ENCODE assay signal across 8 cellular contexts in genomic region chr4:110287130-110287529, GRCh38.
DNase-seq lines count a peak whose midpoint lies in the region; ATAC-seq and TF ChIP-seq lines count a peak whose summit lies in the region.

No MANE protein-coding gene starts in this region.

- intact Hi-C loops in upper lobe of right lung (cut with DNase I): no loop called here
- intact Hi-C loops in head of caudate nucleus (cut with DNase I): no loop called here

- H3K27ac ChIP-seq in hepatocyte (no peak overlapping the region), upper lobe of right lung (no peak overlapping the region)

- DNase-seq in GM04503 (ENCODE audit: low read depth) (peak; percentile 61), astrocyte of the hippocampus (ENCODE audit: low read depth, low spot score) (peak; percentile 88), hepatocyte (ENCODE audit: low spot score) (no peak), occipital lobe (lab: John Stamatoyannopoulos, UW) (no peak), upper lobe of right lung (no peak), head of caudate nucleus (no peak)

- H2AFZ ChIP-seq in hepatocyte: no peak overlapping the region

- 59% methylated on average over 2 of the region's 2 CpGs for WGBS in hepatocyte (ENCODE audit: low lambda C conversion rate, missing lambda C conversion rate)

- no peaks in the 10 kb centered on the region for H3K79me2 ChIP-seq in hepatocyte

- no peaks in the 10 kb centered on the region for H3K4me1 ChIP-seq in hepatocyte (ENCODE audit: insufficient read depth)
- no peaks in the 10 kb centered on the region for H3K4me1 ChIP-seq in upper lobe of right lung

- H3K27me3 ChIP-seq in hepatocyte (no peaks in the 10 kb centered on the region), upper lobe of right lung (no peaks in the 10 kb centered on the region)

- H4K20me1 ChIP-seq in hepatocyte (ENCODE audit: insufficient read depth, poor library complexity, severe bottlenecking): no peaks in the 10 kb centered on the region

- H3K4me3 ChIP-seq in hepatocyte: no peak overlapping the region
- no peak overlapping the region for H3K4me3 ChIP-seq in upper lobe of right lung

- H3K36me3 ChIP-seq in hepatocyte (replicated peaks; ENCODE audit: insufficient read depth, low read depth) (no peaks in the 10 kb centered on the region), upper lobe of right lung (no peaks in the 10 kb centered on the region)

- no peak overlapping the region for H3K4me2 ChIP-seq in hepatocyte

- H3K9me2 ChIP-seq in hepatocyte (replicated peaks; ENCODE audit: insufficient read depth): no peaks in the 10 kb centered on the region

- ATAC-seq in GM19467 (IDR thresholded peaks at IDR 0.05; ENCODE audit: unreplicated experiment): peak; percentile 99
- ATAC-seq in HG03432 (IDR thresholded peaks at IDR 0.05; ENCODE audit: unreplicated experiment): peak; percentile 100
- no peak for ATAC-seq in upper lobe of right lung

- H3K9me3 ChIP-seq in hepatocyte (ENCODE audit: low read depth): no peaks in the 10 kb centered on the region
- H3K9me3 ChIP-seq in upper lobe of right lung: no peaks in the 10 kb centered on the region

- TF ChIP-seq CTCF in hepatocyte (IDR thresholded peaks at IDR 0.05; ENCODE audit: poor library complexity) (no peak), upper lobe of right lung (IDR thresholded peaks at IDR 0.05) (no peak)

Comparison
In these comparisons a context has a peak if more than half of its experiments do, and no peak if none do; other contexts are left out.
1. DNase-seq: peak in GM04503 (single experiment) and astrocyte of the hippocampus (single experiment); none in hepatocyte (single experiment), occipital lobe (single experiment), upper lobe of right lung (single experiment) and head of caudate nucleus (0 of 42).